Comparison of ENCODE assay signal across 14 cellular contexts in genomic region chr12:71159260-71159659, GRCh38. TPM values are rescaled to one million over a fixed set of nuclear protein-coding genes. Genes with fewer than 3 reads are reported as not detected.
"Had no signal": no experiment of that assay in that cellular context is flagged by ENCODE, and none has a peak within 500 bp of the region (broad histone marks: within the 10 kb centered on the region; RNA-seq: fewer than 3 reads in every experiment).

No MANE protein-coding gene starts in this region.

- ATAC-seq: left cardiac atrium had no signal

- H3K27ac Mint-ChIP-seq: activated CD4-positive, alpha-beta memory T cell treated with anti-CD3 and anti-CD28 coated beads, Interleukin-2, amount 10 ng/mL, durations not matched to agents 7 days and 5 days; activated naive CD8-positive, alpha-beta T cell treated with anti-CD3 and anti-CD28 coated beads, Interleukin-2, amount 10 ng/mL, durations not matched to agents 7 days and 5 days; immature natural killer cell; nephron had no signal

- DNase-seq: activated CD4-positive, alpha-beta memory T cell treated with anti-CD3 and anti-CD28 coated beads, Interleukin-2, amount 10 ng/mL, durations not matched to agents 7 days and 5 days; activated gamma-delta T cell; activated naive CD8-positive, alpha-beta T cell treated with anti-CD3 and anti-CD28 coated beads, Interleukin-2, amount 10 ng/mL, durations not matched to agents 7 days and 5 days; activated T-cell treated with anti-CD3 and anti-CD28 coated beads, Interleukin-2, amount 50 U/mL, for 48 hours; aorta; glutamatergic neuron; immature natural killer cell; left cardiac atrium; stimulated activated CD4-positive, alpha-beta T cell treated with anti-CD3 and anti-CD28 coated beads, Interleukin-12 subunit alpha, Interleukin-12 subunit beta, amount 100 ng/mL, for 4 hours; stimulated activated naive CD4-positive, alpha-beta T cell; upper lobe of right lung had no signal

- H3K4me1 ChIP-seq: esophagus muscularis mucosa had no signal

- H3K27me3 Mint-ChIP-seq: activated CD4-positive, alpha-beta memory T cell treated with anti-CD3 and anti-CD28 coated beads, Interleukin-2, amount 10 ng/mL, durations not matched to agents 7 days and 5 days; activated naive CD8-positive, alpha-beta T cell treated with anti-CD3 and anti-CD28 coated beads, Interleukin-2, amount 10 ng/mL, durations not matched to agents 7 days and 5 days had no signal

- H3K36me3 Mint-ChIP-seq: activated naive CD8-positive, alpha-beta T cell treated with anti-CD3 and anti-CD28 coated beads, Interleukin-2, amount 10 ng/mL, durations not matched to agents 7 days and 5 days; immature natural killer cell had no signal

- H3K4me3 ChIP-seq: esophagus muscularis mucosa, upper lobe of right lung had no signal

- H3K27ac ChIP-seq: esophagus muscularis mucosa had no signal

- H3K4me3 Mint-ChIP-seq: activated CD4-positive, alpha-beta memory T cell treated with anti-CD3 and anti-CD28 coated beads, Interleukin-2, amount 10 ng/mL, durations not matched to agents 7 days and 5 days; activated naive CD8-positive, alpha-beta T cell treated with anti-CD3 and anti-CD28 coated beads, Interleukin-2, amount 10 ng/mL, durations not matched to agents 7 days and 5 days; immature natural killer cell; nephron had no signal

- H3K36me3 ChIP-seq: esophagus muscularis mucosa, upper lobe of right lung had no signal

- H3K9me3 Mint-ChIP-seq: activated naive CD8-positive, alpha-beta T cell treated with anti-CD3 and anti-CD28 coated beads, Interleukin-2, amount 10 ng/mL, durations not matched to agents 7 days and 5 days; nephron had no signal

- H3K27me3 ChIP-seq: esophagus muscularis mucosa, upper lobe of right lung had no signal

- H3K4me1 Mint-ChIP-seq: activated CD4-positive, alpha-beta memory T cell treated with anti-CD3 and anti-CD28 coated beads, Interleukin-2, amount 10 ng/mL, durations not matched to agents 7 days and 5 days; activated naive CD8-positive, alpha-beta T cell treated with anti-CD3 and anti-CD28 coated beads, Interleukin-2, amount 10 ng/mL, durations not matched to agents 7 days and 5 days; immature natural killer cell had no signal

- H3K9me3 ChIP-seq: esophagus muscularis mucosa, upper lobe of right lung had no signal

RNA-seq across cellular contexts. Expression of gene TSPAN8, which starts 1.5 kb away (rescaled TPM):
- total RNA-seq: activated CD4-positive, alpha-beta memory T cell treated with anti-CD3 and anti-CD28 coated beads, Interleukin-2, amount 10 ng/mL, durations not matched to agents 7 days and 5 days; activated naive CD8-positive, alpha-beta T cell treated with anti-CD3 and anti-CD28 coated beads, Interleukin-2, amount 10 ng/mL, durations not matched to agents 7 days and 5 days; bronchial epithelial cell had no signal
- polyA plus RNA-seq: immature natural killer cell had no signal
